8 cellular contexts compared by ENCODE assay signal in genomic region chr20:45890077-45890996, GRCh38. TPM values are rescaled to one million over a fixed set of nuclear protein-coding genes. Genes with fewer than 3 reads are reported as not detected.
DNase-seq lines count a peak whose midpoint lies in the region; ATAC-seq and TF ChIP-seq lines count a peak whose summit lies in the region.

No MANE protein-coding gene starts in this region.

- POLR2A ChIA-PET in activated CD8-positive, alpha-beta T cell treated with anti-CD3 and anti-CD28 coated beads for 36 hours (lab: Charles Lee): interaction anchor here (0.6 to 7.8 kb wide), 15 partner anchors 9 to 480 kb away, joined by 3 to 59 read pairs (median 5); partner anchors contain the start of genes ACOT8, PCIF1, SNX21 and UBE2C

- H3K36me3 ChIP-seq in GM23248 (ENCODE audit: low read depth): 0 out of 2 replicates have a peak, but pooled peaks cover 1% of the 10 kb centered on the region

- H3F3A ChIP-seq in GM23248 (ENCODE audit: insufficient read depth): peaks cover 3% of the 10 kb centered on the region

- CTCF ChIA-PET in activated CD8-positive, alpha-beta T cell treated with anti-CD3 and anti-CD28 coated beads for 36 hours (lab: Charles Lee): interaction anchor here (0.8 to 2.1 kb wide), 9 partner anchors 9 to 91 kb away, joined by 3 to 15 read pairs (median 4); partner anchors contain the start of gene ZSWIM1

- peak overlapping the region; percentile 88 for H3K4me3 Mint-ChIP-seq in activated CD8-positive, alpha-beta T cell treated with anti-CD3 and anti-CD28 coated beads for 36 hours
- H3K4me3 Mint-ChIP-seq in endothelial cell (ENCODE audit: unreplicated experiment) (peak overlapping the region; percentile 90), memory B cell (peak overlapping the region; percentile 93)

- peak overlapping the region; percentile 75 for H3K4me2 ChIP-seq in GM23248 (ENCODE audit: unreplicated experiment)

- intact Hi-C loops in activated CD8-positive, alpha-beta T cell treated with anti-CD3 and anti-CD28 coated beads for 36 hours (cut with micrococcal nuclease): no loop called here

- peak; percentile 65 for TF ChIP-seq CTCF in activated CD8-positive, alpha-beta T cell treated with anti-CD3 and anti-CD28 coated beads for 36 hours (IDR thresholded peaks at IDR 0.05)
- TF ChIP-seq CTCF in endothelial cell (IDR thresholded peaks at IDR 0.05; ENCODE audit: unreplicated experiment): peak; percentile 59

- no peaks in the 10 kb centered on the region for H3K9me3 Mint-ChIP-seq in activated CD8-positive, alpha-beta T cell treated with anti-CD3 and anti-CD28 coated beads for 36 hours
- H3K9me3 Mint-ChIP-seq in endothelial cell (ENCODE audit: unreplicated experiment): no peaks in the 10 kb centered on the region
- no peaks in the 10 kb centered on the region for H3K9me3 Mint-ChIP-seq in memory B cell

- H3K4me3 ChIP-seq in GM23248: peak overlapping the region; percentile 78

- H2AFZ ChIP-seq in GM23248: peak overlapping the region; percentile 81

- no peaks in the 10 kb centered on the region for H3K9me3 ChIP-seq in GM23248 (ENCODE audit: low read depth)

- peak overlapping the region; percentile 85 for H3K9ac ChIP-seq in GM23248

- ATAC-seq in activated CD8-positive, alpha-beta T cell treated with anti-CD3 and anti-CD28 coated beads for 36 hours: peak; percentile 54
- peak; percentile 23 for ATAC-seq in memory B cell (ENCODE audit: low read depth)

- peaks cover 4% of the 10 kb centered on the region for H3K4me1 ChIP-seq in GM23248 (ENCODE audit: insufficient read depth)

- H3K36me3 Mint-ChIP-seq in activated CD8-positive, alpha-beta T cell treated with anti-CD3 and anti-CD28 coated beads for 36 hours (ENCODE audit: low read depth): peaks cover 9% of the 10 kb centered on the region
- H3K36me3 Mint-ChIP-seq in endothelial cell (ENCODE audit: low read depth, unreplicated experiment) (peaks cover 8% of the 10 kb centered on the region), memory B cell (peaks cover 4% of the 10 kb centered on the region)

- H3K27me3 ChIP-seq in GM23248 (replicated peaks; ENCODE audit: insufficient read depth): no peaks in the 10 kb centered on the region

- 5 to 6% methylated on average over 51 to 72 of the region's 79 CpGs for WGBS in GM23248 (ENCODE audit: low coverage in 1 of 2, low lambda C conversion rate in 2 of 2, missing lambda C conversion rate in 2 of 2), 2 experiments

- peak overlapping the region; percentile 89 for H3K27ac Mint-ChIP-seq in activated CD8-positive, alpha-beta T cell treated with anti-CD3 and anti-CD28 coated beads for 36 hours
- H3K27ac Mint-ChIP-seq in endothelial cell (ENCODE audit: unreplicated experiment): no peak overlapping the region
- peak overlapping the region; percentile 91 for H3K27ac Mint-ChIP-seq in memory B cell

- H3K27me3 Mint-ChIP-seq in activated CD8-positive, alpha-beta T cell treated with anti-CD3 and anti-CD28 coated beads for 36 hours: no peaks in the 10 kb centered on the region
- H3K27me3 Mint-ChIP-seq in endothelial cell (ENCODE audit: unreplicated experiment) (peaks cover 15% of the 10 kb centered on the region), memory B cell (no peaks in the 10 kb centered on the region)

- H3K4me1 Mint-ChIP-seq in activated CD8-positive, alpha-beta T cell treated with anti-CD3 and anti-CD28 coated beads for 36 hours (ENCODE audit: low read depth): peaks cover 36% of the 10 kb centered on the region
- H3K4me1 Mint-ChIP-seq in endothelial cell (ENCODE audit: unreplicated experiment) (peaks cover 8% of the 10 kb centered on the region), memory B cell (peaks cover 25% of the 10 kb centered on the region)

- peak overlapping the region; percentile 52 for H3K27ac ChIP-seq in GM23248

- peak; percentile 86 for DNase-seq in COLO668 (lab: John Stamatoyannopoulos, UW; ENCODE audit: unreplicated experiment)
- DNase-seq in GM23248: peak; percentile 83
- peak; percentile 15 for DNase-seq in NCI-H2029 (lab: John Stamatoyannopoulos, UW)
- DNase-seq in activated CD8-positive, alpha-beta T cell treated with anti-CD3 and anti-CD28 coated beads for 36 hours: peak; percentile 78
- DNase-seq in endothelial cell (ENCODE audit: low spot score): peak; percentile 87
- peak in 1 of 2 donors; percentile 50 for DNase-seq in memory B cell (ENCODE audit: low spot score in 2 of 2)
- peak; percentile 39 to 42 for DNase-seq in stimulated activated CD8-positive, alpha-beta memory T cell treated with anti-CD3 and anti-CD28 coated beads, Interleukin-15, amount 100 ng/mL, for 48 hours (ENCODE audit: low read depth in 2 of 2)
- no peak for DNase-seq in GM19240 (ENCODE audit: insufficient read length, low spot score)

- in situ Hi-C loops in GM23248 (cut with MboI): no loop called here

- H3K79me2 ChIP-seq in GM23248 (ENCODE audit: insufficient read depth): peaks cover 23% of the 10 kb centered on the region; the same call in 1 of the 2 replicates

- no peaks in the 10 kb centered on the region for H3K9me2 ChIP-seq in GM23248 (ENCODE audit: insufficient read depth)

- peaks cover 1% of the 10 kb centered on the region; the same call in 1 of the 2 replicates for H4K20me1 ChIP-seq in GM23248 (ENCODE audit: insufficient read depth)

RNA-seq across cellular contexts. Expression of gene NEURL2, which starts 0.7 kb away (rescaled TPM):
- 4.3 and 8.3 TPM in 2 replicates for total RNA-seq in GM23248 (2014; rRNA removed; shearing (Covaris generic))
- polyA plus RNA-seq in GM23248 (2016; fragmentation: Nextera tagmentation; extraction: Ambion mirVana): 1.4 and 2.1 TPM in 2 replicates
- 1 to 10 TPM; 2.4 to 2.9 TPM for total RNA-seq in activated CD8-positive, alpha-beta T cell treated with anti-CD3 and anti-CD28 coated beads for 36 hours
- 3.6 TPM for total RNA-seq in endothelial cell (ENCODE audit: unreplicated experiment)

RNA-seq across cellular contexts. Expression of gene CTSA, which starts 0.8 kb away (rescaled TPM):
- 154 and 176 TPM in 2 replicates for total RNA-seq in GM23248 (2014; rRNA removed; shearing (Covaris generic))
- 303 and 321 TPM in 2 replicates for polyA plus RNA-seq in GM23248 (2016; fragmentation: Nextera tagmentation; extraction: Ambion mirVana)
- total RNA-seq in activated CD8-positive, alpha-beta T cell treated with anti-CD3 and anti-CD28 coated beads for 36 hours: 10 to 100 TPM; 34.5 to 40.2 TPM
- total RNA-seq in endothelial cell (ENCODE audit: unreplicated experiment): 62.7 TPM

RNA-seq across cellular contexts. Expression of gene SPATA25, which starts 2.9 kb away (rescaled TPM):
- total RNA-seq in GM23248 (2014; rRNA removed; shearing (Covaris generic)): not detected in 2 replicates
- polyA plus RNA-seq in GM23248 (2016; fragmentation: Nextera tagmentation; extraction: Ambion mirVana): 0.27 TPM in 1 of 2 replicates, not detected in the other
- total RNA-seq in activated CD8-positive, alpha-beta T cell treated with anti-CD3 and anti-CD28 coated beads for 36 hours: under 1 TPM; 0.58 to 0.74 TPM
- 0.62 TPM for total RNA-seq in endothelial cell (ENCODE audit: unreplicated experiment)

RNA-seq across cellular contexts. Expression of gene ZSWIM1, which starts 9.3 kb away (rescaled TPM):
- 7.7 and 8.9 TPM in 2 replicates for total RNA-seq in GM23248 (2014; rRNA removed; shearing (Covaris generic))
- polyA plus RNA-seq in GM23248 (2016; fragmentation: Nextera tagmentation; extraction: Ambion mirVana): 6.6 and 8.5 TPM in 2 replicates
- 1 to 10 TPM; 8.2 to 9.1 TPM for total RNA-seq in activated CD8-positive, alpha-beta T cell treated with anti-CD3 and anti-CD28 coated beads for 36 hours
- 12.6 TPM for total RNA-seq in endothelial cell (ENCODE audit: unreplicated experiment)

RNA-seq across cellular contexts. Expression of gene PLTP, which starts 21.6 kb away (rescaled TPM):
- total RNA-seq in GM23248 (2014; rRNA removed; shearing (Covaris generic)): 14.5 and 22.6 TPM in 2 replicates
- 24.4 and 25.7 TPM in 2 replicates for polyA plus RNA-seq in GM23248 (2016; fragmentation: Nextera tagmentation; extraction: Ambion mirVana)
- total RNA-seq in activated CD8-positive, alpha-beta T cell treated with anti-CD3 and anti-CD28 coated beads for 36 hours: 1 to 10 TPM; 7.4 to 8.6 TPM
- 41.3 TPM for total RNA-seq in endothelial cell (ENCODE audit: unreplicated experiment)
